ENCODE assay signal across 8 cellular contexts in genomic region chr11:71152312-71153004, GRCh38.
DNase-seq lines count a peak whose midpoint lies in the region; ATAC-seq, FAIRE-seq and TF ChIP-seq lines count a peak whose summit lies in the region.
"Not testable (repeated sequence)": the region's sequence is repeated elsewhere in the genome, so short reads cannot be mapped to it uniquely, and the experiment has no call there.

No MANE protein-coding gene starts in this region.

- not testable (repeated sequence) for TF ChIP-seq POLR2A in stomach (IDR thresholded peaks at IDR 0.05)

- not testable (repeated sequence) for TF ChIP-seq CTCF in WERI-Rb-1 (IDR thresholded peaks at IDR 0.05; ENCODE audit: low read depth, low read length); coronary artery (IDR thresholded peaks at IDR 0.05); keratinocyte (optimal IDR thresholded peaks at IDR 0.05 in 1 of 3, IDR thresholded peaks at IDR 0.05 in 1 of 3, conservative IDR thresholded peaks at IDR 0.05 in 1 of 3; ENCODE audit: extremely low read depth in 1 of 3, insufficient read depth in 2 of 3, low read length in 3 of 3); pancreas (IDR thresholded peaks at IDR 0.05); stomach (IDR thresholded peaks at IDR 0.05)

- ATAC-seq in pancreas, result peak; percentile 60 to 86 (median 79)

- H3K9me3 ChIP-seq in BLaER1; WERI-Rb-1 (ENCODE audit: severe bottlenecking); keratinocyte (ENCODE audit: control insufficient read depth, low read depth, low read length); pancreas; stomach: not testable (repeated sequence)

- H3K36me3 ChIP-seq in BLaER1; WERI-Rb-1; keratinocyte (ENCODE audit: control insufficient read depth in 2 of 2, extremely low read depth in 1 of 2, insufficient read depth in 2 of 2, low read length in 2 of 2); pancreas; stomach: not testable (repeated sequence)

- H3K4me1 ChIP-seq in BLaER1 (peaks cover 15% of the 10 kb centered on the region), stomach (peaks cover 0 to 13% (median 5%) of the 10 kb centered on the region in 4 donors)
- not testable (repeated sequence) for H3K4me1 ChIP-seq in keratinocyte (ENCODE audit: control insufficient read depth, extremely low read depth, insufficient read depth, low read length); pancreas

- not testable (repeated sequence) for H3K27me3 ChIP-seq in BLaER1; WERI-Rb-1 (ENCODE audit: insufficient read depth, low read depth, severe bottlenecking); keratinocyte (ENCODE audit: control insufficient read depth, extremely low read depth, insufficient read depth, low read length); pancreas
- peaks cover 0 to 13% (median 0%) of the 10 kb centered on the region in 3 donors for H3K27me3 ChIP-seq in stomach

- H3K9me1 ChIP-seq in keratinocyte (ENCODE audit: control insufficient read depth, extremely low read depth, insufficient read depth, low read length), result not testable (repeated sequence)

- WGBS in pancreas, 2 donors, result 40 to 42% methylated on average over 15 of the region's 15 CpGs
- WGBS in stomach, 5 donors, result 67 to 74% (median 72%) methylated on average over 12 to 15 of the region's 15 CpGs

- FAIRE-seq in keratinocyte (lab: Jason Lieb, UNC); pancreas (lab: Jason Lieb, UNC): not testable (repeated sequence)

- H3K4me3 ChIP-seq in BLaER1; keratinocyte (ENCODE audit: control insufficient read depth in 2 of 3, extremely low read depth in 1 of 3, insufficient read depth in 2 of 3, low read depth in 1 of 3, low read length in 3 of 3): not testable (repeated sequence)
- H3K4me3 ChIP-seq in WERI-Rb-1 (ENCODE audit: low read depth, low read length), result peak overlapping the region; percentile 7; the same call in 1 of the 2 replicates
- peak overlapping the region; percentile 24 for H3K4me3 ChIP-seq in coronary artery
- H3K4me3 ChIP-seq in pancreas, result peak overlapping the region in 2 of 4 donors; percentile 18 to 28
- peak overlapping the region in 3 of 4 donors; percentile 5 to 24 (median 18) for H3K4me3 ChIP-seq in stomach

- 0 out of 2 replicates have a peak overlapping the region, but pooled peaks have one; percentile 30 for H3K4me2 ChIP-seq in BLaER1
- H3K4me2 ChIP-seq in keratinocyte (ENCODE audit: control insufficient read depth, extremely low read depth, insufficient read depth, low read depth, low read length), result peak overlapping the region; percentile 56

- not testable (repeated sequence) for H2AFZ ChIP-seq in keratinocyte (ENCODE audit: control insufficient read depth, low read length)

- H4K20me1 ChIP-seq in BLaER1; keratinocyte (ENCODE audit: control insufficient read depth, extremely low read depth, insufficient read depth, low read length): not testable (repeated sequence)

- not testable (repeated sequence) for H3K27ac ChIP-seq in BLaER1; WERI-Rb-1; coronary artery; keratinocyte (ENCODE audit: control insufficient read depth, insufficient read depth, low read length); stomach
- peak overlapping the region; percentile 45 to 79 (median 64) for H3K27ac ChIP-seq in pancreas

- peak; percentile 69 for DNase-seq in HuH-7 (ENCODE audit: low spot score)
- not testable (repeated sequence) for DNase-seq in WERI-Rb-1; coronary artery (ENCODE audit: low spot score); keratinocyte (ENCODE audit: low read depth, low spot score); stomach
- peak; percentile 65 for DNase-seq in mesenteric fat pad (ENCODE audit: low spot score)
- peak in 3 of 6 donors; percentile 32 to 67 (median 34) for DNase-seq in pancreas

- TF ChIP-seq EP300 in stomach (IDR thresholded peaks at IDR 0.05), result not testable (repeated sequence)

- intact Hi-C loops in pancreas (cut with DNase I); stomach (cut with DNase I; ENCODE audit: low total_unique reads): not testable (repeated sequence)

- dilution Hi-C loops in keratinocyte (cut with MboI; ENCODE audit: extremely low pct_ligation_motif_present, low sequenced_read_pairs), result not testable (repeated sequence)

- H3K9ac ChIP-seq in BLaER1; keratinocyte (ENCODE audit: control insufficient read depth, extremely low read depth, insufficient read depth, low read length): not testable (repeated sequence)

- H3K79me2 ChIP-seq in keratinocyte (ENCODE audit: control insufficient read depth, insufficient read depth, low read length), result not testable (repeated sequence)
